Comparison of ENCODE assay signal across 11 cellular contexts in the genomic region with DNA sequence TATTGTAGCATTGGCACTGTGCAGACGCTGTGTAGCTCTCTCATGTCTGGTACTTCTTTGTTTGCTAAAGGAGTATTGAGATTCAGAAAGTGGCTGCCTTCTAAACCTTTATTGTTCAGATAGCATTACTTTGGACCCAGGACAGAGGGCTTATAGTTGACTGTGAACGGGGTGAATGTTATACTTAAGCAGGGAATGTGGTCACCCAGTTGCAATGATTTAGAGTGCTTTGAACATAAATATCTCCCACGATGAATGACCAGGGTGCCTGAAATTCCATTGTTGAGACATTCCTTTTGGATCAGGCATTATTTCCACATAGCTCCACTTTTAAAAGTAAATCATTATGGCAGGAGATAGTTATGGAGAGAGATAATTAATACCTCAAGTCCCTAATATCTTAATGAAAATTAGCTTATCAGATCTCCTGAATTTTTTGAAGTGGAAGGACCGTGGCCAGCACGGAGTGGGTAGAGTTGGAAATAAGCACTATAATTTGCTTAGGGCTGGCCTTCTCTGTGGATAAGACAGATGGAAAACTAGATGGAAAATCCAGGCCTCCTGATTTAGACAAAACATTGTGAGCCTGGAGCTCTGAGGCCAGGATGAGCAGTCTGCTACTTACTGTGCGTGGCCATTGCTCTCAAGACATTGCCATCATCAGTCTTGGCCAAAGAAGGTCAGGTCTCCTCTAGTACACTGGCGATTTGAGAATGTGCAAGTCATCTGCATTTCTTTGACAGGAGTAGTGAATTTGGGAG.
DNase-seq lines count a peak whose midpoint lies in the region; ATAC-seq and TF ChIP-seq lines count a peak whose summit lies in the region.
"Had no signal": no experiment of that assay in that cellular context is flagged by ENCODE, and none has a peak within 500 bp of the region (broad histone marks: within the 10 kb centered on the region; RNA-seq: fewer than 3 reads in every experiment).

No MANE protein-coding gene starts in this region.

- ATAC-seq in stimulated activated memory B cell treated with anti-CD40 and anti-IgM and Interleukin-4, amounts not matched to agents 10 μg/mL and 1 μg/mL and 100 μg/mL, for 72 hours = no peak

- no peak for DNase-seq in T-helper 1 cell
- peak; percentile 6 for DNase-seq in SW480 (ENCODE audit: low spot score)
- DNase-seq in glomerular visceral epithelial cell (ENCODE audit: extremely low spot score) = peak; percentile 90
- no peak for DNase-seq in OCI-M2 (lab: John Stamatoyannopoulos, UW; ENCODE audit: unreplicated experiment)
- no peak for DNase-seq in GM20000 (ENCODE audit: low spot score)
- no peak for DNase-seq in stimulated activated naive CD4-positive, alpha-beta T cell treated with Interleukin-2 at 50 U/mL for 16 hours (lab: John Stamatoyannopoulos, UW)
- DNase-seq: 8988T, amniotic stem cell, NCI-H2029 had no signal

- H3K27ac Mint-ChIP-seq in T-helper 1 cell treated with Interleukin-12 subunit alpha and Interleukin-12 subunit beta and Interleukin-4 antibody, amounts not matched to agents 30 μg/mL and 1 μg/mL, for 36 hours = peak overlapping the region; percentile 3
- peak overlapping the region; percentile 99 for H3K27ac Mint-ChIP-seq in stimulated activated memory B cell treated with anti-CD40 and anti-IgM and Interleukin-4, amounts not matched to agents 10 μg/mL and 1 μg/mL and 100 μg/mL, for 72 hours

- no peak overlapping the region for H3K4me3 Mint-ChIP-seq in T-helper 1 cell treated with Interleukin-12 subunit alpha and Interleukin-12 subunit beta and Interleukin-4 antibody, amounts not matched to agents 30 μg/mL and 1 μg/mL, for 36 hours
- peak overlapping the region; percentile 28 for H3K4me3 Mint-ChIP-seq in stimulated activated memory B cell treated with anti-CD40 and anti-IgM and Interleukin-4, amounts not matched to agents 10 μg/mL and 1 μg/mL and 100 μg/mL, for 72 hours

- peaks cover 59% of the 10 kb centered on the region for H3K4me1 Mint-ChIP-seq in T-helper 1 cell treated with Interleukin-12 subunit alpha and Interleukin-12 subunit beta and Interleukin-4 antibody, amounts not matched to agents 30 μg/mL and 1 μg/mL, for 36 hours (ENCODE audit: low read depth)
- peaks cover 100% of the 10 kb centered on the region for H3K4me1 Mint-ChIP-seq in stimulated activated memory B cell treated with anti-CD40 and anti-IgM and Interleukin-4, amounts not matched to agents 10 μg/mL and 1 μg/mL and 100 μg/mL, for 72 hours

- TF ChIP-seq CTCF in GM20000 (IDR thresholded peaks at IDR 0.05; ENCODE audit: extremely low read depth, missing control alignments) = no peak

- H3K9me3 Mint-ChIP-seq in T-helper 1 cell treated with Interleukin-12 subunit alpha and Interleukin-12 subunit beta and Interleukin-4 antibody, amounts not matched to agents 30 μg/mL and 1 μg/mL, for 36 hours = no peaks in the 10 kb centered on the region
- H3K9me3 Mint-ChIP-seq in stimulated activated memory B cell treated with anti-CD40 and anti-IgM and Interleukin-4, amounts not matched to agents 10 μg/mL and 1 μg/mL and 100 μg/mL, for 72 hours = no peaks in the 10 kb centered on the region

- no peaks in the 10 kb centered on the region for H3K27me3 Mint-ChIP-seq in T-helper 1 cell treated with Interleukin-12 subunit alpha and Interleukin-12 subunit beta and Interleukin-4 antibody, amounts not matched to agents 30 μg/mL and 1 μg/mL, for 36 hours (ENCODE audit: low read depth)
- H3K27me3 Mint-ChIP-seq in stimulated activated memory B cell treated with anti-CD40 and anti-IgM and Interleukin-4, amounts not matched to agents 10 μg/mL and 1 μg/mL and 100 μg/mL, for 72 hours = no peaks in the 10 kb centered on the region

- peaks cover 36% of the 10 kb centered on the region for H3K36me3 Mint-ChIP-seq in T-helper 1 cell treated with Interleukin-12 subunit alpha and Interleukin-12 subunit beta and Interleukin-4 antibody, amounts not matched to agents 30 μg/mL and 1 μg/mL, for 36 hours (ENCODE audit: low read depth)
- H3K36me3 Mint-ChIP-seq in stimulated activated memory B cell treated with anti-CD40 and anti-IgM and Interleukin-4, amounts not matched to agents 10 μg/mL and 1 μg/mL and 100 μg/mL, for 72 hours = peaks cover 28% of the 10 kb centered on the region

Comparison
In these comparisons a context has a peak if more than half of its experiments do, and no peak if none do; other contexts are left out.
1. DNase-seq: peak in SW480 (single experiment) and glomerular visceral epithelial cell (single experiment); none in T-helper 1 cell (0 of 5), OCI-M2 (single experiment), GM20000 (single experiment) and stimulated activated naive CD4-positive, alpha-beta T cell treated with Interleukin-2 at 50 U/mL for 16 hours (single experiment).